ENCODE assay signal across 8 cellular contexts in genomic region chr10:74827045-74827441, GRCh38. TPM values are rescaled to one million over a fixed set of nuclear protein-coding genes. Genes with fewer than 3 reads are reported as not detected.
A peak's percentile ranks its signal among the peaks of the same experiment; 100 is the strongest.
DNase-seq lines count a peak whose midpoint lies in the region; ATAC-seq, FAIRE-seq and TF ChIP-seq lines count a peak whose summit lies in the region.

No MANE protein-coding gene starts in this region.

- H3K4me3 Mint-ChIP-seq in effector memory CD8-positive, alpha-beta T cell, result peak overlapping the region; percentile 84 to 92

- no peaks in the 10 kb centered on the region for H3K36me3 ChIP-seq in Loucy (ENCODE audit: insufficient read depth, low read length)
- no peaks in the 10 kb centered on the region for H3K36me3 ChIP-seq in pancreas

- no peaks in the 10 kb centered on the region for H3K9me3 ChIP-seq in Loucy (ENCODE audit: insufficient read depth, low read depth, low read length)
- H3K9me3 ChIP-seq in pancreas, result no peaks in the 10 kb centered on the region

- H2AFZ ChIP-seq in Loucy (ENCODE audit: low read length), result no peak overlapping the region

- ATAC-seq in GM21423 (IDR thresholded peaks at IDR 0.05; ENCODE audit: unreplicated experiment), result peak; percentile 2
- ATAC-seq in effector memory CD8-positive, alpha-beta T cell (replicated peaks), result peak; percentile 4
- no peak for ATAC-seq in pancreas
- no peak for ATAC-seq in GM21786 (IDR thresholded peaks at IDR 0.05; ENCODE audit: unreplicated experiment)

- TF ChIP-seq CTCF in Loucy (conservative IDR thresholded peaks at IDR 0.05; ENCODE audit: low read length), result no peak
- no peak for TF ChIP-seq CTCF in pancreas (IDR thresholded peaks at IDR 0.05)

- peaks cover 38 to 44% of the 10 kb centered on the region in 2 donors for H3K4me1 Mint-ChIP-seq in effector memory CD8-positive, alpha-beta T cell (ENCODE audit: low read depth in 2 of 2)

- peaks cover 61% of the 10 kb centered on the region for H3K4me1 ChIP-seq in Loucy (ENCODE audit: insufficient read depth, low read length, poor library complexity, severe bottlenecking)
- peaks cover 18 to 40% (median 24%) of the 10 kb centered on the region in 3 donors for H3K4me1 ChIP-seq in pancreas

- H3F3A ChIP-seq in Loucy (ENCODE audit: low read depth), result 0 out of 2 replicates have a peak, but pooled peaks cover 3% of the 10 kb centered on the region

- peaks cover 70% of the 10 kb centered on the region for H3K79me2 ChIP-seq in Loucy (ENCODE audit: insufficient read depth, low read length)

- DNase-seq in effector memory CD8-positive, alpha-beta T cell, result no peak
- DNase-seq in pancreas (no peak), NCI-H2227 treated with DMSO at 0.1 percent for 48 hours (lab: John Stamatoyannopoulos, UW) (no peak)
- DNase-seq in activated CD4-positive, CD25-positive, alpha-beta regulatory T cell (lab: John Stamatoyannopoulos, UW), result no peak
- no peak for DNase-seq in stimulated activated naive CD4-positive, alpha-beta T cell treated with Interleukin-2 at 50 U/mL for 16 hours (lab: John Stamatoyannopoulos, UW)

- H3K4me3 ChIP-seq in Loucy (ENCODE audit: low read length, poor library complexity, severe bottlenecking) (peak overlapping the region; percentile 85), pancreas (peak overlapping the region; percentile 20 to 82 (median 46))

- H4K20me1 ChIP-seq in Loucy (ENCODE audit: insufficient read depth, low read length, poor library complexity, severe bottlenecking), result peaks cover 35% of the 10 kb centered on the region

- intact Hi-C loops in pancreas (cut with DNase I), result no loop called here

- WGBS in pancreas, 2 donors, result 2 to 3% methylated on average over 17 of the region's 17 CpGs

- peak overlapping the region; percentile 92 for H3K4me2 ChIP-seq in Loucy (ENCODE audit: low read depth, low read length, poor library complexity, severe bottlenecking)

- no peak for FAIRE-seq in pancreas (lab: Jason Lieb, UNC)

- H3K27ac Mint-ChIP-seq in effector memory CD8-positive, alpha-beta T cell, result peak overlapping the region; percentile 94 to 95

- peaks cover 26% of the 10 kb centered on the region for H3K36me3 Mint-ChIP-seq in effector memory CD8-positive, alpha-beta T cell (ENCODE audit: insufficient read depth)

- H3K27me3 ChIP-seq in Loucy (ENCODE audit: insufficient read depth, low read length, poor library complexity, severe bottlenecking), result no peaks in the 10 kb centered on the region
- no peaks in the 10 kb centered on the region for H3K27me3 ChIP-seq in pancreas

- no peaks in the 10 kb centered on the region for H3K9me3 Mint-ChIP-seq in effector memory CD8-positive, alpha-beta T cell

- H3K27ac ChIP-seq in pancreas, result peak overlapping the region in 2 of 4 donors; percentile 100

- H3K9ac ChIP-seq in Loucy (ENCODE audit: low read depth, low read length, poor library complexity, severe bottlenecking), result peak overlapping the region; percentile 76

- H3K9me2 ChIP-seq in Loucy (replicated peaks; ENCODE audit: low read depth, low read length), result no peaks in the 10 kb centered on the region

- H3K27me3 Mint-ChIP-seq in effector memory CD8-positive, alpha-beta T cell, result no peaks in the 10 kb centered on the region

RNA-seq across cellular contexts. Expression of gene KAT6B, which starts 0.6 kb away (rescaled TPM):
- 10 to 100 TPM; 16.2 to 28.6 (median 21.9) TPM for total RNA-seq in pancreas
- polyA plus RNA-seq in pancreas, result 1 to 10 TPM; 7.6 to 8.7 TPM

Comparison
In these comparisons a context has a peak if more than half of its experiments do, and no peak if none do; other contexts are left out.
1. ATAC-seq: peak in GM21423 (single experiment) and effector memory CD8-positive, alpha-beta T cell (single experiment); none in pancreas (0 of 4) and GM21786 (single experiment).